23 cellular contexts compared by ENCODE assay signal in the genomic region with DNA sequence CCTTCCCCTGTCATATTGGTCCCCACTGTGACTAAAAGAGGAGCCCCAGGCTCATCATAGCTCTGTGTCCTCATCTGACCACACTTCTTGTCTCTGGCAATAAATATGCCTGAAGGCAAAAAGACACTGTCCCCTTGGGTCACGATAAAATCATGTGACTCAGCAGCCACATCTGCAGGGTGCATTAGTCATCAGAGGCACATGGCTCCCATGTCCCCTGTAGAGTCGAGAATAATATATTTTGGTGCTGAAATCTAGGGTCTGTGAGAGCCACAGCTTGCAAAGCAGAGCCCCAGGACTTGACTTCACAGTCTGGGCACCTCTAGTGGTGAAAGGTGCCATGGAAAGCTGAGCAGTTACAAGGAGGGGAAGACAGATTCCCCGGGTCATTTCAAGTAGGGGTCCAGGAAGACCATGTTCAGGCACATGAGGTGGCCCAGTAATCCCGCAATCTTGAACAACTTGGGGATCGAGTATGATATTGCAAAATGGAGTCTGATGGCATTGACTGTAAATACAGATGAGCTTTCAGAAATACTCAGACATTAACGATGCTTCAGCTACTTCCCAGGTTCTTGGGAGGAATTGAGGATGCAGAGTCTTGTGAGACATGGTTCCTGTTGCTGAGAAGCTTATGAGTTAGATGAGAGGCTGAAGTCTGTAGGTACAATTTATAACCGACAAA.
DNase-seq lines count a peak whose midpoint lies in the region; ATAC-seq and FAIRE-seq lines count a peak whose summit lies in the region.
"Had no signal": no experiment of that assay in that cellular context is flagged by ENCODE, and none has a peak within 500 bp of the region (broad histone marks: within the 10 kb centered on the region; RNA-seq: fewer than 3 reads in every experiment).

No MANE protein-coding gene starts in this region.

- peak; percentile 31 for FAIRE-seq in HTR-8/SVneo (lab: Jason Lieb, UNC)
- FAIRE-seq: bronchial epithelial cell, H54 had no signal

- no peaks in the 10 kb centered on the region for H3K27me3 Mint-ChIP-seq in stimulated activated memory B cell treated with anti-CD40 and anti-IgM and Interleukin-4, amounts not matched to agents 10 μg/mL and 1 μg/mL and 100 μg/mL, for 72 hours

- no peaks in the 10 kb centered on the region for H3K9me3 Mint-ChIP-seq in stimulated activated memory B cell treated with anti-CD40 and anti-IgM and Interleukin-4, amounts not matched to agents 10 μg/mL and 1 μg/mL and 100 μg/mL, for 72 hours
- H3K9me3 Mint-ChIP-seq: activated naive CD8-positive, alpha-beta T cell treated with anti-CD3 and anti-CD28 coated beads, Interleukin-2, amount 10 ng/mL, durations not matched to agents 7 days and 5 days; activated T-helper 1 cell treated with anti-CD3 and anti-CD28 coated beads, Interleukin-12 subunit alpha, Interleukin-12 subunit beta, Interleukin-2, Interleukin-4 antibody, amounts not matched to agents 30 ng/mL and 10 ng/mL and 1 ng/mL, durations not matched to agents 14 hours and 24 hours and 36 hours; T-helper 1 cell treated with Interleukin-12 subunit alpha and Interleukin-12 subunit beta and Interleukin-4 antibody, amounts not matched to agents 30 μg/mL and 1 μg/mL, for 36 hours had no signal

- peak; percentile 8 for DNase-seq in NK-92 treated with Interleukin-12 subunit alpha and Interleukin-12 subunit beta, amount 100 ng/mL, for 24 hours (lab: John Stamatoyannopoulos, UW)
- no peak for DNase-seq in NK-92 (lab: John Stamatoyannopoulos, UW; ENCODE audit: unreplicated experiment)
- peak; percentile 60 for DNase-seq in HTR-8/SVneo (ENCODE audit: insufficient read length, low spot score)
- peak; percentile 43 for DNase-seq in SW480 (ENCODE audit: low spot score)
- peak; percentile 42 for DNase-seq in kidney tubule cell (ENCODE audit: low spot score)
- DNase-seq in SK-N-DZ (ENCODE audit: low spot score), result no peak
- DNase-seq: activated CD8-positive, alpha-beta memory T cell treated with anti-CD3 and anti-CD28 coated beads for 24 hours; activated naive CD8-positive, alpha-beta T cell treated with anti-CD3 and anti-CD28 coated beads, Interleukin-2, amount 10 ng/mL, durations not matched to agents 7 days and 5 days; dorsolateral prefrontal cortex; glutamatergic neuron; Karpas-422; NCI-H1694; NCI-H226; right cardiac atrium; SHP77; stimulated activated naive CD4-positive, alpha-beta T cell; tibial artery had no signal

- no peak for ATAC-seq in stimulated activated memory B cell treated with anti-CD40 and anti-IgM and Interleukin-4, amounts not matched to agents 10 μg/mL and 1 μg/mL and 100 μg/mL, for 72 hours
- no peak for ATAC-seq in HG03175 (IDR thresholded peaks at IDR 0.05; ENCODE audit: unreplicated experiment)
- ATAC-seq: right cardiac atrium had no signal

- H3K4me3 Mint-ChIP-seq in stimulated activated memory B cell treated with anti-CD40 and anti-IgM and Interleukin-4, amounts not matched to agents 10 μg/mL and 1 μg/mL and 100 μg/mL, for 72 hours, result no peak overlapping the region
- H3K4me3 Mint-ChIP-seq: activated naive CD8-positive, alpha-beta T cell treated with anti-CD3 and anti-CD28 coated beads, Interleukin-2, amount 10 ng/mL, durations not matched to agents 7 days and 5 days; activated T-helper 1 cell treated with anti-CD3 and anti-CD28 coated beads, Interleukin-12 subunit alpha, Interleukin-12 subunit beta, Interleukin-2, Interleukin-4 antibody, amounts not matched to agents 30 ng/mL and 10 ng/mL and 1 ng/mL, durations not matched to agents 14 hours and 24 hours and 36 hours; T-helper 1 cell treated with Interleukin-12 subunit alpha and Interleukin-12 subunit beta and Interleukin-4 antibody, amounts not matched to agents 30 μg/mL and 1 μg/mL, for 36 hours had no signal

- no peak overlapping the region for H3K27ac Mint-ChIP-seq in stimulated activated memory B cell treated with anti-CD40 and anti-IgM and Interleukin-4, amounts not matched to agents 10 μg/mL and 1 μg/mL and 100 μg/mL, for 72 hours
- H3K27ac Mint-ChIP-seq: activated naive CD8-positive, alpha-beta T cell treated with anti-CD3 and anti-CD28 coated beads, Interleukin-2, amount 10 ng/mL, durations not matched to agents 7 days and 5 days; activated T-helper 1 cell treated with anti-CD3 and anti-CD28 coated beads, Interleukin-12 subunit alpha, Interleukin-12 subunit beta, Interleukin-2, Interleukin-4 antibody, amounts not matched to agents 30 ng/mL and 10 ng/mL and 1 ng/mL, durations not matched to agents 14 hours and 24 hours and 36 hours; T-helper 1 cell treated with Interleukin-12 subunit alpha and Interleukin-12 subunit beta and Interleukin-4 antibody, amounts not matched to agents 30 μg/mL and 1 μg/mL, for 36 hours had no signal

- H3K4me1 Mint-ChIP-seq in stimulated activated memory B cell treated with anti-CD40 and anti-IgM and Interleukin-4, amounts not matched to agents 10 μg/mL and 1 μg/mL and 100 μg/mL, for 72 hours, result no peaks in the 10 kb centered on the region
- H3K4me1 Mint-ChIP-seq: activated naive CD8-positive, alpha-beta T cell treated with anti-CD3 and anti-CD28 coated beads, Interleukin-2, amount 10 ng/mL, durations not matched to agents 7 days and 5 days had no signal

- no peaks in the 10 kb centered on the region for H3K36me3 Mint-ChIP-seq in stimulated activated memory B cell treated with anti-CD40 and anti-IgM and Interleukin-4, amounts not matched to agents 10 μg/mL and 1 μg/mL and 100 μg/mL, for 72 hours
- H3K36me3 Mint-ChIP-seq: activated naive CD8-positive, alpha-beta T cell treated with anti-CD3 and anti-CD28 coated beads, Interleukin-2, amount 10 ng/mL, durations not matched to agents 7 days and 5 days had no signal

Comparison
In these comparisons a context has a peak if more than half of its experiments do, and no peak if none do; other contexts are left out.
1. DNase-seq: peak in NK-92 treated with Interleukin-12 subunit alpha and Interleukin-12 subunit beta, amount 100 ng/mL, for 24 hours (single experiment), HTR-8/SVneo (single experiment), SW480 (single experiment) and kidney tubule cell (single experiment); none in NK-92 (single experiment) and SK-N-DZ (single experiment).